ENCODE assay signal across 1 cellular context in the genomic region with DNA sequence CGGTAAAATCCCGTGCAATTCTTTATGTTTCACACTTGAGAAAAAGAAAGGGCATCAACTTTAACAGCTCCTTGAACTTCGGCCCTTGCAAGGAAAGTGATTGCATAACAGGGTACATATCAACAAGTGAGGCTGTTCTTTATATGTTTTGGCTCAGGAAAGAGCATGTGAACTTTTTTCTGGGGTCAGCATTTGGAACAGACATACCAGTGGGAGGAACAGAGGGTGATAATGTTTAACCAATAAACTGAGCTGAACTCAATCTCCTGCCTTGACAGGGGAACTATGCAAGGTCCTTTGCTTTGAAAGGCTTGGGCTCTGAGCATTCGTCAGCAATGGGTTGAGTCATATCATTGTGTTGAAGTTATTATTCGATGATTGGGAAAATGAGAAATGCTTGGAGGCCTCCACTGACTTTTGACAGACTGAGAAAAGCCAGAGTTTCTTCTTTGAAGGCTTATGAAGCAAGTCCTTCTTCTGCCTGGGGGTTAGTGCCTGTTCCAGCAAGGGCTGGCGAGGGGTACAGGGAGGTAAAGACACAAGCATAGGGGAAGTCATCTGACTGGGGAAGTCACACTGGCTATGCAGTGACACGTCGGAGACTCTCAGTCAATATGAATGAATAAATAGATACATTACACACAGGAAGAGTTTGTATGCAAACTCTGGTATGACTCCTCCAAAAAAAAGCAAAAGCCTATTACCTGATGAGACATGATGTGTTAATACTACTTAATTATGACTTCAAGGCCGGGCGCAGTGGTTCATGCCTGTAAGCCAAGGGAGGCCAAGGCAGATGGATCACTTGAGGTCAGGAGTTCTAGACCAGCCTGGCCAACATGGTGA.
TF ChIP-seq lines count a peak whose summit lies in the region.

No MANE protein-coding gene starts in this region.

TF ChIP-seq in HepG2, 621 proteins besides CTCF, POLR2A, EP300 and RAD21 (continued from another document and continues in another):
- TF ChIP-seq HOMEZ (CRISPR knock-in tag; IDR thresholded peaks at IDR 0.05; ENCODE audit: low read depth) (peak; percentile 73; the same call in 1 of the 2 replicates), MAF1 (CRISPR knock-in tag; IDR thresholded peaks at IDR 0.05; ENCODE audit: borderline replicate concordance) (no peak), ZBTB3 (CRISPR knock-in tag; IDR thresholded peaks at IDR 0.05; ENCODE audit: borderline replicate concordance, low read depth) (no peak), ZNF709 (CRISPR knock-in tag; IDR thresholded peaks at IDR 0.05) (no peak), KAT2B (IDR thresholded peaks at IDR 0.05; ENCODE audit: borderline replicate concordance, low read depth, low read length) (no peak), NFATC3 (CRISPR knock-in tag; IDR thresholded peaks at IDR 0.05) (no peak), ZFP62 (CRISPR knock-in tag; IDR thresholded peaks at IDR 0.05) (no peak), MIER2 (CRISPR knock-in tag; IDR thresholded peaks at IDR 0.05) (no peak), ZNF781 (CRISPR knock-in tag; IDR thresholded peaks at IDR 0.05; ENCODE audit: borderline replicate concordance, not compliant biosample characterization) (no peak), ZNF768 (CRISPR knock-in tag; IDR thresholded peaks at IDR 0.05) (no peak), RNF2 (conservative IDR thresholded peaks at IDR 0.05; ENCODE audit: low read depth) (no peak), REPIN1 (CRISPR knock-in tag; IDR thresholded peaks at IDR 0.05; ENCODE audit: borderline replicate concordance, low read depth) (no peak), ZNF343 (CRISPR knock-in tag; IDR thresholded peaks at IDR 0.05) (no peak), ZNF670 (CRISPR knock-in tag; IDR thresholded peaks at IDR 0.05; ENCODE audit: borderline replicate concordance) (no peak), ZNF883 (CRISPR knock-in tag; IDR thresholded peaks at IDR 0.05; ENCODE audit: not compliant biosample characterization) (no peak), ZNF556 (CRISPR knock-in tag; IDR thresholded peaks at IDR 0.05; ENCODE audit: borderline replicate concordance) (no peak), CENPX (CRISPR knock-in tag; IDR thresholded peaks at IDR 0.05) (no peak), TOE1 (CRISPR knock-in tag; IDR thresholded peaks at IDR 0.05) (peak; percentile 30; the same call in 1 of the 2 replicates), FOXC1 (CRISPR knock-in tag; IDR thresholded peaks at IDR 0.05; ENCODE audit: borderline replicate concordance) (0 out of 2 replicates have a peak, but pooled peaks have one; percentile 34), ZNF18 (CRISPR knock-in tag; IDR thresholded peaks at IDR 0.05; ENCODE audit: insufficient replicate concordance) (no peak), TCF12 (IDR thresholded peaks at IDR 0.05) (no peak), TCF12 (CRISPR knock-in tag; IDR thresholded peaks at IDR 0.05) (peak; percentile 63; the same call in 1 of the 2 replicates), NFRKB (IDR thresholded peaks at IDR 0.05) (no peak), HNF4G (IDR thresholded peaks at IDR 0.05; ENCODE audit: borderline replicate concordance, low read depth, low read length) (peak; percentile 92), HNF4G (CRISPR knock-in tag; IDR thresholded peaks at IDR 0.05; ENCODE audit: borderline replicate concordance, low read depth) (peak; percentile 91), SALL2 (CRISPR knock-in tag; IDR thresholded peaks at IDR 0.05) (0 out of 2 replicates have a peak, but pooled peaks have one; percentile 19), EED (CRISPR knock-in tag; IDR thresholded peaks at IDR 0.05) (no peak), NR1H2 (CRISPR knock-in tag; IDR thresholded peaks at IDR 0.05; ENCODE audit: borderline replicate concordance, low read depth) (no peak), NR2C2 (CRISPR knock-in tag; IDR thresholded peaks at IDR 0.05; ENCODE audit: borderline replicate concordance) (peak; percentile 71; the same call in 1 of the 2 replicates)
- TF ChIP-seq, protein P1, sequence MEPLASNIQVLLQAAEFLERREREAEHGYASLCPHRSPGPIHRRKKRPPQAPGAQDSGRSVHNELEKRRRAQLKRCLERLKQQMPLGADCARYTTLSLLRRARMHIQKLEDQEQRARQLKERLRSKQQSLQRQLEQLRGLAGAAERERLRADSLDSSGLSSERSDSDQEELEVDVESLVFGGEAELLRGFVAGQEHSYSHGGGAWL (CRISPR knock-in tag; IDR thresholded peaks at IDR 0.05) = no peak
- TF ChIP-seq, protein P2, sequence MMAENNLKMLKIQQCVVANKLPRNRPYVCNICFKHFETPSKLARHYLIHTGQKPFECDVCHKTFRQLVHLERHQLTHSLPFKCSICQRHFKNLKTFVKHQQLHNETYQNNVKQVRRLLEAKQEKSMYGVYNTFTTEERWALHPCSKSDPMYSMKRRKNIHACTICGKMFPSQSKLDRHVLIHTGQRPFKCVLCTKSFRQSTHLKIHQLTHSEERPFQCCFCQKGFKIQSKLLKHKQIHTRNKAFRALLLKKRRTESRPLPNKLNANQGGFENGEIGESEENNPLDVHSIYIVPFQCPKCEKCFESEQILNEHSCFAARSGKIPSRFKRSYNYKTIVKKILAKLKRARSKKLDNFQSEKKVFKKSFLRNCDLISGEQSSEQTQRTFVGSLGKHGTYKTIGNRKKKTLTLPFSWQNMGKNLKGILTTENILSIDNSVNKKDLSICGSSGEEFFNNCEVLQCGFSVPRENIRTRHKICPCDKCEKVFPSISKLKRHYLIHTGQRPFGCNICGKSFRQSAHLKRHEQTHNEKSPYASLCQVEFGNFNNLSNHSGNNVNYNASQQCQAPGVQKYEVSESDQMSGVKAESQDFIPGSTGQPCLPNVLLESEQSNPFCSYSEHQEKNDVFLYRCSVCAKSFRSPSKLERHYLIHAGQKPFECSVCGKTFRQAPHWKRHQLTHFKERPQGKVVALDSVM (CRISPR knock-in tag; IDR thresholded peaks at IDR 0.05) = no peak
- TF ChIP-seq, protein P3, sequence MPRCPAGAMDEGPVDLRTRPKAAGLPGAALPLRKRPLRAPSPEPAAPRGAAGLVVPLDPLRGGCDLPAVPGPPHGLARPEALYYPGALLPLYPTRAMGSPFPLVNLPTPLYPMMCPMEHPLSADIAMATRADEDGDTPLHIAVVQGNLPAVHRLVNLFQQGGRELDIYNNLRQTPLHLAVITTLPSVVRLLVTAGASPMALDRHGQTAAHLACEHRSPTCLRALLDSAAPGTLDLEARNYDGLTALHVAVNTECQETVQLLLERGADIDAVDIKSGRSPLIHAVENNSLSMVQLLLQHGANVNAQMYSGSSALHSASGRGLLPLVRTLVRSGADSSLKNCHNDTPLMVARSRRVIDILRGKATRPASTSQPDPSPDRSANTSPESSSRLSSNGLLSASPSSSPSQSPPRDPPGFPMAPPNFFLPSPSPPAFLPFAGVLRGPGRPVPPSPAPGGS (CRISPR knock-in tag; IDR thresholded peaks at IDR 0.05) = no peak
- TF ChIP-seq, protein P4, sequence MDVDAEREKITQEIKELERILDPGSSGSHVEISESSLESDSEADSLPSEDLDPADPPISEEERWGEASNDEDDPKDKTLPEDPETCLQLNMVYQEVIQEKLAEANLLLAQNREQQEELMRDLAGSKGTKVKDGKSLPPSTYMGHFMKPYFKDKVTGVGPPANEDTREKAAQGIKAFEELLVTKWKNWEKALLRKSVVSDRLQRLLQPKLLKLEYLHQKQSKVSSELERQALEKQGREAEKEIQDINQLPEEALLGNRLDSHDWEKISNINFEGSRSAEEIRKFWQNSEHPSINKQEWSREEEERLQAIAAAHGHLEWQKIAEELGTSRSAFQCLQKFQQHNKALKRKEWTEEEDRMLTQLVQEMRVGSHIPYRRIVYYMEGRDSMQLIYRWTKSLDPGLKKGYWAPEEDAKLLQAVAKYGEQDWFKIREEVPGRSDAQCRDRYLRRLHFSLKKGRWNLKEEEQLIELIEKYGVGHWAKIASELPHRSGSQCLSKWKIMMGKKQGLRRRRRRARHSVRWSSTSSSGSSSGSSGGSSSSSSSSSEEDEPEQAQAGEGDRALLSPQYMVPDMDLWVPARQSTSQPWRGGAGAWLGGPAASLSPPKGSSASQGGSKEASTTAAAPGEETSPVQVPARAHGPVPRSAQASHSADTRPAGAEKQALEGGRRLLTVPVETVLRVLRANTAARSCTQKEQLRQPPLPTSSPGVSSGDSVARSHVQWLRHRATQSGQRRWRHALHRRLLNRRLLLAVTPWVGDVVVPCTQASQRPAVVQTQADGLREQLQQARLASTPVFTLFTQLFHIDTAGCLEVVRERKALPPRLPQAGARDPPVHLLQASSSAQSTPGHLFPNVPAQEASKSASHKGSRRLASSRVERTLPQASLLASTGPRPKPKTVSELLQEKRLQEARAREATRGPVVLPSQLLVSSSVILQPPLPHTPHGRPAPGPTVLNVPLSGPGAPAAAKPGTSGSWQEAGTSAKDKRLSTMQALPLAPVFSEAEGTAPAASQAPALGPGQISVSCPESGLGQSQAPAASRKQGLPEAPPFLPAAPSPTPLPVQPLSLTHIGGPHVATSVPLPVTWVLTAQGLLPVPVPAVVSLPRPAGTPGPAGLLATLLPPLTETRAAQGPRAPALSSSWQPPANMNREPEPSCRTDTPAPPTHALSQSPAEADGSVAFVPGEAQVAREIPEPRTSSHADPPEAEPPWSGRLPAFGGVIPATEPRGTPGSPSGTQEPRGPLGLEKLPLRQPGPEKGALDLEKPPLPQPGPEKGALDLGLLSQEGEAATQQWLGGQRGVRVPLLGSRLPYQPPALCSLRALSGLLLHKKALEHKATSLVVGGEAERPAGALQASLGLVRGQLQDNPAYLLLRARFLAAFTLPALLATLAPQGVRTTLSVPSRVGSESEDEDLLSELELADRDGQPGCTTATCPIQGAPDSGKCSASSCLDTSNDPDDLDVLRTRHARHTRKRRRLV (CRISPR knock-in tag; IDR thresholded peaks at IDR 0.05) = no peak
- TF ChIP-seq, protein P5, sequence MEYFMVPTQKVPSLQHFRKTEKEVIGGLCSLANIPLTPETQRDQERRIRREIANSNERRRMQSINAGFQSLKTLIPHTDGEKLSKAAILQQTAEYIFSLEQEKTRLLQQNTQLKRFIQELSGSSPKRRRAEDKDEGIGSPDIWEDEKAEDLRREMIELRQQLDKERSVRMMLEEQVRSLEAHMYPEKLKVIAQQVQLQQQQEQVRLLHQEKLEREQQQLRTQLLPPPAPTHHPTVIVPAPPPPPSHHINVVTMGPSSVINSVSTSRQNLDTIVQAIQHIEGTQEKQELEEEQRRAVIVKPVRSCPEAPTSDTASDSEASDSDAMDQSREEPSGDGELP (IDR thresholded peaks at IDR 0.05; ENCODE audit: borderline replicate concordance, low read depth) = peak; percentile 56; the same call in 1 of the 2 replicates
- TF ChIP-seq, protein P6, sequence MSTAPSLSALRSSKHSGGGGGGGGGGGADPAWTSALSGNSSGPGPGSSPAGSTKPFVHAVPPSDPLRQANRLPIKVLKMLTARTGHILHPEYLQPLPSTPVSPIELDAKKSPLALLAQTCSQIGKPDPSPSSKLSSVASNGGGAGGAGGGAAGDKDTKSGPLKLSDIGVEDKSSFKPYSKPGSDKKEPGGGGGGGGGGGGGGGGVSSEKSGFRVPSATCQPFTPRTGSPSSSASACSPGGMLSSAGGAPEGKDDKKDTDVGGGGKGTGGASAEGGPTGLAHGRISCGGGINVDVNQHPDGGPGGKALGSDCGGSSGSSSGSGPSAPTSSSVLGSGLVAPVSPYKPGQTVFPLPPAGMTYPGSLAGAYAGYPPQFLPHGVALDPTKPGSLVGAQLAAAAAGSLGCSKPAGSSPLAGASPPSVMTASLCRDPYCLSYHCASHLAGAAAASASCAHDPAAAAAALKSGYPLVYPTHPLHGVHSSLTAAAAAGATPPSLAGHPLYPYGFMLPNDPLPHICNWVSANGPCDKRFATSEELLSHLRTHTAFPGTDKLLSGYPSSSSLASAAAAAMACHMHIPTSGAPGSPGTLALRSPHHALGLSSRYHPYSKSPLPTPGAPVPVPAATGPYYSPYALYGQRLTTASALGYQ (CRISPR knock-in tag; IDR thresholded peaks at IDR 0.05) = peak; percentile 81
- TF ChIP-seq, protein P7, sequence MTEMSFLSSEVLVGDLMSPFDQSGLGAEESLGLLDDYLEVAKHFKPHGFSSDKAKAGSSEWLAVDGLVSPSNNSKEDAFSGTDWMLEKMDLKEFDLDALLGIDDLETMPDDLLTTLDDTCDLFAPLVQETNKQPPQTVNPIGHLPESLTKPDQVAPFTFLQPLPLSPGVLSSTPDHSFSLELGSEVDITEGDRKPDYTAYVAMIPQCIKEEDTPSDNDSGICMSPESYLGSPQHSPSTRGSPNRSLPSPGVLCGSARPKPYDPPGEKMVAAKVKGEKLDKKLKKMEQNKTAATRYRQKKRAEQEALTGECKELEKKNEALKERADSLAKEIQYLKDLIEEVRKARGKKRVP (CRISPR knock-in tag; IDR thresholded peaks at IDR 0.05) = no peak; a peak in 1 of 4 replicates
- TF ChIP-seq, protein P8, sequence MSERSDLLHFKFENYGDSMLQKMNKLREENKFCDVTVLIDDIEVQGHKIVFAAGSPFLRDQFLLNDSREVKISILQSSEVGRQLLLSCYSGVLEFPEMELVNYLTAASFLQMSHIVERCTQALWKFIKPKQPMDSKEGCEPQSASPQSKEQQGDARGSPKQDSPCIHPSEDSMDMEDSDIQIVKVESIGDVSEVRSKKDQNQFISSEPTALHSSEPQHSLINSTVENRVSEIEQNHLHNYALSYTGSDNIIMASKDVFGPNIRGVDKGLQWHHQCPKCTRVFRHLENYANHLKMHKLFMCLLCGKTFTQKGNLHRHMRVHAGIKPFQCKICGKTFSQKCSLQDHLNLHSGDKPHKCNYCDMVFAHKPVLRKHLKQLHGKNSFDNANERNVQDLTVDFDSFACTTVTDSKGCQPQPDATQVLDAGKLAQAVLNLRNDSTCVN (CRISPR knock-in tag; IDR thresholded peaks at IDR 0.05; ENCODE audit: borderline replicate concordance) = no peak
